In genomic region chr2:105765415-105766299, GRCh38 we compare ENCODE assay signal across 14 cellular contexts. TPM values are rescaled to one million over a fixed set of nuclear protein-coding genes. Genes with fewer than 3 reads are reported as not detected.
DNase-seq lines count a peak whose midpoint lies in the region; ATAC-seq and TF ChIP-seq lines count a peak whose summit lies in the region.
"Had no signal": no experiment of that assay in that cellular context is flagged by ENCODE, and none has a peak within 500 bp of the region (broad histone marks: within the 10 kb centered on the region; RNA-seq: fewer than 3 reads in every experiment).

No MANE protein-coding gene starts in this region.

- intact Hi-C loops in body of pancreas (cut with DNase I) = no loop called here
- intact Hi-C loops in thyroid gland (cut with DNase I) = no loop called here

- TF ChIP-seq CTCF in body of pancreas (IDR thresholded peaks at IDR 0.05) (no peak), thyroid gland (IDR thresholded peaks at IDR 0.05) (no peak)

- H3K27me3 Mint-ChIP-seq in CD4-positive, CD25-positive, alpha-beta regulatory T cell = no peaks in the 10 kb centered on the region
- no peaks in the 10 kb centered on the region for H3K27me3 Mint-ChIP-seq in T-cell
- H3K27me3 Mint-ChIP-seq in naive thymus-derived CD8-positive, alpha-beta T cell = no peaks in the 10 kb centered on the region

- peak overlapping the region; percentile 65 for H3K27ac ChIP-seq in CD4-positive, CD25-positive, alpha-beta regulatory T cell (ENCODE audit: insufficient read depth, low read length, poor library complexity, severe bottlenecking)
- H3K27ac ChIP-seq in body of pancreas (peak overlapping the region in 3 of 4 donors; percentile 49 to 68 (median 50)), thyroid gland (no peak overlapping the region)

- peaks cover 27% of the 10 kb centered on the region for H3K36me3 Mint-ChIP-seq in CD4-positive, CD25-positive, alpha-beta regulatory T cell
- peaks cover 33% of the 10 kb centered on the region for H3K36me3 Mint-ChIP-seq in T-cell
- H3K36me3 Mint-ChIP-seq in naive thymus-derived CD8-positive, alpha-beta T cell = peaks cover 7 to 37% (median 15%) of the 10 kb centered on the region in 3 donors

- POLR2A ChIA-PET in T-cell (lab: Charles Lee) (interaction anchor here (0.6 to 0.7 kb wide), 2 partner anchors 14 to 321 kb away, joined by 4 to 11 read pairs; no protein-coding TSS in a partner anchor), HEK293T (lab: Yijun Ruan, JAX) (no interaction called here)
- POLR2A ChIA-PET in naive thymus-derived CD8-positive, alpha-beta T cell (lab: Charles Lee) = interaction anchor here (0.9 to 5.5 kb wide), 5 partner anchors 10 to 22 kb away, joined by 3 to 21 read pairs (median 7); partner anchors contain the start of gene NCK2

- H3K36me3 ChIP-seq in CD4-positive, CD25-positive, alpha-beta regulatory T cell (ENCODE audit: control insufficient read depth, insufficient read depth, low read length) = peaks cover 37% of the 10 kb centered on the region
- H3K36me3 ChIP-seq in body of pancreas (replicated peaks in 1 of 2; ENCODE audit: insufficient read depth in 1 of 2, low read depth in 2 of 2) = no peaks in the 10 kb centered on the region
- H3K36me3 ChIP-seq in thyroid gland = no peaks in the 10 kb centered on the region

- ATAC-seq in CD4-positive, CD25-positive, alpha-beta regulatory T cell (ENCODE audit: low read depth in 2 of 2) = peak; percentile 71 to 79
- ATAC-seq in T-cell (replicated peaks in 1 of 4) (peak; percentile 38 to 60 (median 47)), body of pancreas (peak; percentile 54)
- ATAC-seq in naive thymus-derived CD8-positive, alpha-beta T cell = peak; percentile 32 to 90

- 83 to 84% methylated on average over 10 of the region's 10 CpGs for WGBS in body of pancreas, 2 donors
- WGBS in thyroid gland, 2 donors = 79 to 81% methylated on average over 10 of the region's 10 CpGs

- CTCF ChIA-PET in T-cell (lab: Charles Lee) = interaction anchor here (0.6 to 2.4 kb wide), 2 partner anchors 10 to 13 kb away, joined by 3 to 6 read pairs; no protein-coding TSS in a partner anchor
- CTCF ChIA-PET in HEK293T (lab: Yijun Ruan, JAX) = no interaction called here

- H3K4me3 Mint-ChIP-seq in CD4-positive, CD25-positive, alpha-beta regulatory T cell = peak overlapping the region; percentile 29 to 81 (median 68)
- H3K4me3 Mint-ChIP-seq in T-cell = peak overlapping the region in 2 of 3 donors; percentile 44 to 61
- H3K4me3 Mint-ChIP-seq in naive thymus-derived CD8-positive, alpha-beta T cell = peak overlapping the region in 8 of 10 donors; percentile 27 to 81 (median 68)

- H3K27me3 ChIP-seq in CD4-positive, CD25-positive, alpha-beta regulatory T cell (ENCODE audit: control insufficient read depth, insufficient read depth, low read length) = no peaks in the 10 kb centered on the region
- H3K27me3 ChIP-seq in body of pancreas = no peaks in the 10 kb centered on the region
- no peaks in the 10 kb centered on the region for H3K27me3 ChIP-seq in thyroid gland
- H3K27me3 ChIP-seq: stomach had no signal

- H3K4me1 ChIP-seq in CD4-positive, CD25-positive, alpha-beta regulatory T cell (ENCODE audit: control insufficient read depth, insufficient read depth, low read length, poor library complexity, severe bottlenecking) = peaks cover 90% of the 10 kb centered on the region
- H3K4me1 ChIP-seq in body of pancreas (peaks cover 38% of the 10 kb centered on the region), thyroid gland (peaks cover 39 to 44% of the 10 kb centered on the region in 2 donors)

- H3K9me3 Mint-ChIP-seq in CD4-positive, CD25-positive, alpha-beta regulatory T cell = peaks cover 0 to 4% (median 0%) of the 10 kb centered on the region in 7 donors
- peaks cover 0 to 4% (median 0%) of the 10 kb centered on the region in 3 donors for H3K9me3 Mint-ChIP-seq in T-cell
- H3K9me3 Mint-ChIP-seq in naive thymus-derived CD8-positive, alpha-beta T cell = no peaks in the 10 kb centered on the region

- H3K4me1 Mint-ChIP-seq in CD4-positive, CD25-positive, alpha-beta regulatory T cell = peaks cover 41 to 100% (median 72%) of the 10 kb centered on the region in 4 donors
- peaks cover 97 to 99% (median 98%) of the 10 kb centered on the region in 3 donors for H3K4me1 Mint-ChIP-seq in T-cell
- peaks cover 52 to 99% (median 96%) of the 10 kb centered on the region in 4 donors for H3K4me1 Mint-ChIP-seq in naive thymus-derived CD8-positive, alpha-beta T cell

- peak overlapping the region; percentile 85 to 96 (median 86) for H3K27ac Mint-ChIP-seq in CD4-positive, CD25-positive, alpha-beta regulatory T cell
- H3K27ac Mint-ChIP-seq in T-cell = peak overlapping the region; percentile 92
- H3K27ac Mint-ChIP-seq in naive thymus-derived CD8-positive, alpha-beta T cell = peak overlapping the region; percentile 67 to 97 (median 92)

- no peaks in the 10 kb centered on the region for H3K9me3 ChIP-seq in CD4-positive, CD25-positive, alpha-beta regulatory T cell (ENCODE audit: control insufficient read depth in 2 of 2, low read length in 2 of 2)
- H3K9me3 ChIP-seq in body of pancreas = no peaks in the 10 kb centered on the region
- no peaks in the 10 kb centered on the region for H3K9me3 ChIP-seq in thyroid gland
- H3K9me3 ChIP-seq: stomach had no signal

- TF ChIP-seq POLR2A in body of pancreas (IDR thresholded peaks at IDR 0.05) (no peak), thyroid gland (IDR thresholded peaks at IDR 0.05) (no peak)

- peak overlapping the region; percentile 43 for H3K4me3 ChIP-seq in CD4-positive, CD25-positive, alpha-beta regulatory T cell (ENCODE audit: low read depth, low read length)
- no peak overlapping the region for H3K4me3 ChIP-seq in body of pancreas
- no peak overlapping the region for H3K4me3 ChIP-seq in thyroid gland (replicated peaks in 1 of 3)
- H3K4me3 ChIP-seq: stomach had no signal

- peak in 1 of 3 donors; percentile 77 for DNase-seq in CD4-positive, CD25-positive, alpha-beta regulatory T cell
- DNase-seq in T-cell (peak in 8 of 34 experiments; percentile 17 to 61 (median 44)), body of pancreas (no peak), Kasumi-1 (lab: John Stamatoyannopoulos, UW) (no peak), HEK293T (ENCODE audit: extremely low spot score) (no peak), thyroid gland (no peak), T-helper 9 cell (no peak)
- peak in 1 of 10 donors; percentile 48 for DNase-seq in naive thymus-derived CD8-positive, alpha-beta T cell
- DNase-seq: activated gamma-delta T cell, AML-193, mesenchymal stem cell, NCI-H2029 treated with DMSO at 0.1 percent for 48 hours, NCI-H748 treated with DMSO at 0.1 percent for 48 hours, stomach had no signal

TF ChIP-seq in HEK293T, 16 proteins besides CTCF, POLR2A, EP300 and RAD21:
- TF ChIP-seq LEF1 (IDR thresholded peaks at IDR 0.05; ENCODE audit: borderline replicate concordance) (no peak), FOXK2 (IDR thresholded peaks at IDR 0.05) (no peak), ZNF384 (IDR thresholded peaks at IDR 0.05) (no peak)
TF ChIP-seq in HEK293T: peak in this region for 0.

RNA-seq across cellular contexts. Expression of gene NCK2, which starts 20.9 kb away (rescaled TPM):
- total RNA-seq in CD4-positive, CD25-positive, alpha-beta regulatory T cell = 167 TPM
- polyA plus RNA-seq in CD4-positive, CD25-positive, alpha-beta regulatory T cell = 10 to 100 TPM; 44.8 to 62.3 (median 58.6) TPM
- total RNA-seq in T-cell (100 to 1,000 TPM in 4 of 5 donors, 10 to 100 TPM in 1; 97.7 to 154 (median 120) TPM), body of pancreas (10 to 100 TPM; 36.6 to 42.8 TPM), thyroid gland (10 to 100 TPM; 46.0 to 62.6 (median 55.3) TPM)
- 100 to 1,000 TPM; 119 to 124 TPM for total RNA-seq in naive thymus-derived CD8-positive, alpha-beta T cell
- polyA plus RNA-seq in naive thymus-derived CD8-positive, alpha-beta T cell = 100 to 1,000 TPM in 1 of 3 donors, 10 to 100 TPM in 2; 36.6 to 110 (median 67.8) TPM

Comparison
In these comparisons a context has a peak if more than half of its experiments do, and no peak if none do; other contexts are left out.
1. H3K27ac ChIP-seq: peak in CD4-positive, CD25-positive, alpha-beta regulatory T cell (single experiment) and body of pancreas (3 of 4); none in thyroid gland (0 of 3).
2. Peak in every context shown above with its lines, with median percentiles within 50 percentile points of each other: ATAC-seq, H3K27ac Mint-ChIP-seq and H3K4me3 Mint-ChIP-seq.